ENCODE assay signal across 13 cellular contexts in the genomic region with DNA sequence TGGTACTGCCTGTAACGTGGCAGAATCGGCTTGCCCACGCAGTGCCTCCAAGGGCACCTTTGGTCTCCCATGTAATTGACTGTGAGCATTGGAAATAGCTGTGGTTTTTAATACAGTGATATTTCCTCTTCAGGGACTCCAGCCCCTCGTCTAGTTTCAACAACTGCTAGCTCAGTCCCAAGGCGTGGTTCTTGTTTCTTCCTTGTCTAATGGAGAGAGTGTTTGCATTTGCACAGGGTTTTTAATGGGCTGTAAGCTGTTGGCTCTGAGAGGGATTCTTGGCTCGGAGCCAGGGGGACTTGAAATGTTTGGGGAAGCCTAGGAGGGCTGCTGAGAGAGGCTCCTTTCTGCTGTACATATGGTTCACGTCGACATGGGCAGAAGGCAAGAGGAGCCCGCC.
A peak's percentile ranks its signal among the peaks of the same experiment; 100 is the strongest.
DNase-seq lines count a peak whose midpoint lies in the region; ATAC-seq and TF ChIP-seq lines count a peak whose summit lies in the region.
"Had no signal": no experiment of that assay in that cellular context is flagged by ENCODE, and none has a peak within 500 bp of the region (broad histone marks: within the 10 kb centered on the region; RNA-seq: fewer than 3 reads in every experiment).

No MANE protein-coding gene starts in this region.

- H3K36me3 ChIP-seq in BLaER1 treated with 17β-estradiol and CSF1 and Interleukin-3, amounts not matched to agents 10 nM and 100 nM = no peaks in the 10 kb centered on the region
- no peaks in the 10 kb centered on the region for H3K36me3 ChIP-seq in right atrium auricular region

- ATAC-seq in GM18867 (IDR thresholded peaks at IDR 0.05; ENCODE audit: unreplicated experiment) (no peak), GM19463 (IDR thresholded peaks at IDR 0.05; ENCODE audit: unreplicated experiment) (no peak)

- DNase-seq in NCI-H1417 treated with DMSO at 0.1 percent for 48 hours (lab: John Stamatoyannopoulos, UW) (peak; percentile 92), NCI-H524 treated with DMSO at 0.1 percent for 48 hours (lab: John Stamatoyannopoulos, UW) (peak; percentile 98), right atrium auricular region (ENCODE audit: low spot score) (no peak), GM20000 (ENCODE audit: low spot score) (no peak), CD1c-positive myeloid dendritic cell (ENCODE audit: extremely low spot score) (no peak)
- DNase-seq: AML-193, amniotic stem cell, GDM1, occipital lobe had no signal

- peak overlapping the region in 7 of 11 experiments; percentile 22 to 81 (median 75); a peak in 11 of 22 replicates for H3K27ac ChIP-seq in BLaER1 treated with 17β-estradiol and CSF1 and Interleukin-3, amounts not matched to agents 10 nM and 100 nM
- H3K27ac ChIP-seq in right atrium auricular region = peak overlapping the region; percentile 37 to 51
- H3K27ac ChIP-seq: VCaP had no signal

- H4K20me1 ChIP-seq in BLaER1 treated with 17β-estradiol and CSF1 and Interleukin-3, amounts not matched to agents 10 nM and 100 nM = no peaks in the 10 kb centered on the region; a peak in 1 of 22 replicates

- H3K4me1 ChIP-seq in BLaER1 treated with 17β-estradiol and CSF1 and Interleukin-3, amounts not matched to agents 10 nM and 100 nM = peaks cover 11 to 85% (median 73%) of the 10 kb centered on the region in 10 experiments
- H3K4me1 ChIP-seq in right atrium auricular region = peaks cover 0 to 43% of the 10 kb centered on the region in 2 donors

- peak overlapping the region; percentile 51 to 81 (median 72) for H3K4me2 ChIP-seq in BLaER1 treated with 17β-estradiol and CSF1 and Interleukin-3, amounts not matched to agents 10 nM and 100 nM

- no peaks in the 10 kb centered on the region for H3K27me3 ChIP-seq in BLaER1 treated with 17β-estradiol and CSF1 and Interleukin-3, amounts not matched to agents 10 nM and 100 nM
- H3K27me3 ChIP-seq in right atrium auricular region = no peaks in the 10 kb centered on the region

- H3K4me3 ChIP-seq in BLaER1 treated with 17β-estradiol and CSF1 and Interleukin-3, amounts not matched to agents 10 nM and 100 nM = no peak overlapping the region
- H3K4me3 ChIP-seq in right atrium auricular region = no peak overlapping the region

- TF ChIP-seq CTCF in right atrium auricular region (IDR thresholded peaks at IDR 0.05) (no peak), GM20000 (IDR thresholded peaks at IDR 0.05; ENCODE audit: extremely low read depth, missing control alignments) (no peak)

- peak overlapping the region in 4 of 11 experiments; percentile 57 to 69 (median 60); a peak in 8 of 22 replicates for H3K9ac ChIP-seq in BLaER1 treated with 17β-estradiol and CSF1 and Interleukin-3, amounts not matched to agents 10 nM and 100 nM

- 0 out of 22 replicates have a peak, but pooled peaks cover 0 to 3% (median 0%) of the 10 kb centered on the region in 11 experiments for H3K9me3 ChIP-seq in BLaER1 treated with 17β-estradiol and CSF1 and Interleukin-3, amounts not matched to agents 10 nM and 100 nM (replicated peaks in 1 of 11)
- no peaks in the 10 kb centered on the region for H3K9me3 ChIP-seq in right atrium auricular region

Comparison
In these comparisons a context has a peak if more than half of its experiments do, and no peak if none do; other contexts are left out.
1. DNase-seq: peak in NCI-H1417 treated with DMSO at 0.1 percent for 48 hours (single experiment) and NCI-H524 treated with DMSO at 0.1 percent for 48 hours (single experiment); none in right atrium auricular region (single experiment), GM20000 (single experiment) and CD1c-positive myeloid dendritic cell (single experiment).